13 cellular contexts compared by ENCODE assay signal in genomic region chrX:154321624-154322023, GRCh38. TPM values are rescaled to one million over a fixed set of nuclear protein-coding genes. Genes with fewer than 3 reads are reported as not detected.
DNase-seq lines count a peak whose midpoint lies in the region; ATAC-seq and TF ChIP-seq lines count a peak whose summit lies in the region.
"Had no signal": no experiment of that assay in that cellular context is flagged by ENCODE, and none has a peak within 500 bp of the region (broad histone marks: within the 10 kb centered on the region; RNA-seq: fewer than 3 reads in every experiment).

No MANE protein-coding gene starts in this region.

- H3K9me3 Mint-ChIP-seq in chondrocyte (ENCODE audit: low read depth) = peaks cover 2% of the 10 kb centered on the region
- no peaks in the 10 kb centered on the region for H3K9me3 Mint-ChIP-seq in stimulated activated naive CD8-positive, alpha-beta T cell treated with anti-CD3 and anti-CD28 coated beads, Interleukin-15, amount 100 ng/mL, for 72 hours

- WGBS in mammary epithelial cell (ENCODE audit: low coverage, missing lambda C conversion rate) = 28% methylated on average over 9 of the region's 9 CpGs

- H3K27ac Mint-ChIP-seq in chondrocyte (ENCODE audit: unreplicated experiment) = no peak overlapping the region
- H3K27ac Mint-ChIP-seq in stimulated activated naive CD8-positive, alpha-beta T cell treated with anti-CD3 and anti-CD28 coated beads, Interleukin-15, amount 100 ng/mL, for 72 hours = no peak overlapping the region

- in situ Hi-C loops in T47D (cut with HindIII; ENCODE audit: low pct_unique_long_range_greater_than_20kb, low sequenced_read_pairs) (no loop called here), mammary epithelial cell (cut with MboI; ENCODE audit: low sequenced_read_pairs in 2 of 2) (no loop called here)

- H3K27ac ChIP-seq in mammary epithelial cell (ENCODE audit: insufficient read depth, low read depth, low read length) = no peak overlapping the region
- H3K27ac ChIP-seq: esophagus squamous epithelium, lower lobe of right lung had no signal

- dilution Hi-C loops in mammary epithelial cell (cut with HindIII; ENCODE audit: low sequenced_read_pairs) = no loop called here

- no peaks in the 10 kb centered on the region for H4K20me1 ChIP-seq in mammary epithelial cell (ENCODE audit: insufficient read depth, low read length)

- peaks cover 20% of the 10 kb centered on the region for H3K27me3 Mint-ChIP-seq in chondrocyte (ENCODE audit: low read depth)
- H3K27me3 Mint-ChIP-seq in stimulated activated naive CD8-positive, alpha-beta T cell treated with anti-CD3 and anti-CD28 coated beads, Interleukin-15, amount 100 ng/mL, for 72 hours = no peaks in the 10 kb centered on the region

- TF ChIP-seq CTCF in mammary epithelial cell (conservative IDR thresholded peaks at IDR 0.05 in 1 of 2, IDR thresholded peaks at IDR 0.05 in 1 of 2; ENCODE audit: extremely low read depth in 1 of 2, insufficient read depth in 1 of 2, low read depth in 1 of 2, low read length in 2 of 2) (peak in 1 of 2 donors; percentile 39), chondrocyte (IDR thresholded peaks at IDR 0.05) (no peak)

- peaks cover 3% of the 10 kb centered on the region for H3K9me3 ChIP-seq in mammary epithelial cell (replicated peaks; ENCODE audit: insufficient read depth, low read length)
- H3K9me3 ChIP-seq: esophagus squamous epithelium, lower lobe of right lung had no signal

- no peak overlapping the region for H3K4me2 ChIP-seq in mammary epithelial cell (ENCODE audit: insufficient read depth, low read depth, low read length)

- peaks cover 2% of the 10 kb centered on the region for H3K36me3 Mint-ChIP-seq in chondrocyte (ENCODE audit: low read depth)
- H3K36me3 Mint-ChIP-seq: CD8-positive, alpha-beta memory T cell had no signal

- peaks cover 18% of the 10 kb centered on the region for H3K4me1 Mint-ChIP-seq in chondrocyte (ENCODE audit: low read depth)
- H3K4me1 Mint-ChIP-seq in stimulated activated naive CD8-positive, alpha-beta T cell treated with anti-CD3 and anti-CD28 coated beads, Interleukin-15, amount 100 ng/mL, for 72 hours = peaks cover 49% of the 10 kb centered on the region

- H3K4me3 ChIP-seq in mammary epithelial cell (replicated peaks in 1 of 3; ENCODE audit: insufficient read depth in 1 of 3, low read depth in 2 of 3, low read length in 3 of 3) (no peak overlapping the region), H7 (ENCODE audit: insufficient read depth, low read depth, low read length) (no peak overlapping the region)
- H3K4me3 ChIP-seq: esophagus squamous epithelium, lower lobe of right lung had no signal

- no peak overlapping the region for H3K4me3 Mint-ChIP-seq in chondrocyte (ENCODE audit: unreplicated experiment)
- peak overlapping the region; percentile 64 to 66 for H3K4me3 Mint-ChIP-seq in stimulated activated naive CD8-positive, alpha-beta T cell treated with anti-CD3 and anti-CD28 coated beads, Interleukin-15, amount 100 ng/mL, for 72 hours

- no peak overlapping the region for H3K9ac ChIP-seq in mammary epithelial cell (ENCODE audit: insufficient read depth, low read length)

- no peaks in the 10 kb centered on the region for H3K36me3 ChIP-seq in mammary epithelial cell (ENCODE audit: insufficient read depth, low read length)
- no peaks in the 10 kb centered on the region for H3K36me3 ChIP-seq in H7 (replicated peaks; ENCODE audit: control insufficient read depth, insufficient read depth, low read length)
- H3K36me3 ChIP-seq: esophagus squamous epithelium, lower lobe of right lung had no signal

- no TSS peak for BruUV-seq in mammary epithelial cell (replicated peaks; lab: Mats Ljungman, UMichigan)

- DNase-seq in T47D (ENCODE audit: low read depth in 1 of 2, low spot score in 1 of 2) (peak; percentile 15 to 57), mammary epithelial cell (no peak), NCI-H2171 treated with DMSO at 0.1 percent for 48 hours (lab: John Stamatoyannopoulos, UW) (peak; percentile 72), chondrocyte (ENCODE audit: low spot score) (peak; percentile 38), H7 (no peak)
- DNase-seq in stimulated activated naive CD8-positive, alpha-beta T cell treated with anti-CD3 and anti-CD28 coated beads, Interleukin-15, amount 100 ng/mL, for 72 hours = no peak
- DNase-seq: CD8-positive, alpha-beta memory T cell; esophagus squamous epithelium; lower lobe of right lung had no signal

- intact Hi-C loops in mammary epithelial cell (cut with micrococcal nuclease) = no loop called here

- H3K4me1 ChIP-seq in mammary epithelial cell (ENCODE audit: insufficient read depth, low read length) = no peaks in the 10 kb centered on the region

- no peak overlapping the region for H2AFZ ChIP-seq in mammary epithelial cell (ENCODE audit: low read depth, low read length)

- H3K27me3 ChIP-seq in mammary epithelial cell (ENCODE audit: insufficient read depth, low read length) (no peaks in the 10 kb centered on the region), H7 (ENCODE audit: control insufficient read depth, insufficient read depth, low read length) (no peaks in the 10 kb centered on the region)
- H3K27me3 ChIP-seq: esophagus squamous epithelium had no signal

- no peaks in the 10 kb centered on the region for H3K79me2 ChIP-seq in mammary epithelial cell (ENCODE audit: insufficient read depth, low read length)

- CTCF ChIA-PET in mammary epithelial cell (lab: Charles Lee; ENCODE audit: low non-redundant PET) = no interaction called here

- peak; percentile 65 for ATAC-seq in stimulated activated naive CD8-positive, alpha-beta T cell treated with anti-CD3 and anti-CD28 coated beads, Interleukin-15, amount 100 ng/mL, for 72 hours
- no peak for ATAC-seq in HG02623 (IDR thresholded peaks at IDR 0.05; ENCODE audit: unreplicated experiment)
- no peak for ATAC-seq in HG02884 (IDR thresholded peaks at IDR 0.05; ENCODE audit: unreplicated experiment)
- ATAC-seq: activated CD4-positive, CD25-positive, alpha-beta regulatory T cell treated with anti-CD3 and anti-CD28 coated beads, Interleukin-2, amount 50 U/mL, for 24 hours; lower lobe of right lung had no signal

RNA-seq across cellular contexts. Expression of gene TKTL1, which starts 26.0 kb away (rescaled TPM):
- not detected for total RNA-seq in mammary epithelial cell
- not detected for polyA plus RNA-seq in mammary epithelial cell
- polyA minus RNA-seq in mammary epithelial cell = not detected
- total RNA-seq in chondrocyte = not detected in 3 replicates
- 1.6 TPM in 1 of 2 replicates, not detected in the other for total RNA-seq in H7 (2014; rRNA removed; shearing (Covaris generic))
- total RNA-seq: esophagus squamous epithelium, lower lobe of right lung, pulmonary artery endothelial cell had no signal

RNA-seq across cellular contexts. Expression of gene TEX28, which starts 26.7 kb away (rescaled TPM):
- total RNA-seq in mammary epithelial cell (not detected), chondrocyte (not detected in 3 replicates)
- polyA plus RNA-seq in mammary epithelial cell = not detected
- not detected for polyA minus RNA-seq in mammary epithelial cell
- total RNA-seq in H7 (2014; rRNA removed; shearing (Covaris generic)) = not detected in 2 replicates
- total RNA-seq: CD8-positive, alpha-beta memory T cell; esophagus squamous epithelium; lower lobe of right lung; pulmonary artery endothelial cell had no signal
- polyA plus RNA-seq: CD8-positive, alpha-beta memory T cell had no signal

RNA-seq across cellular contexts. Expression of gene FLNA, which starts 52.8 kb away (rescaled TPM):
- total RNA-seq in mammary epithelial cell (1,000 to 10,000 TPM; 1,826 to 3,975 TPM), chondrocyte (1,923 to 4,327 TPM (median 4,325 TPM) in 3 replicates)
- polyA plus RNA-seq in mammary epithelial cell = 681 TPM
- 2,798 TPM for polyA minus RNA-seq in mammary epithelial cell
- 799 and 827 TPM in 2 replicates for total RNA-seq in H7 (2014; rRNA removed; shearing (Covaris generic))

RNA-seq across cellular contexts. Expression of gene EMD, which starts 57.5 kb away (rescaled TPM):
- total RNA-seq in mammary epithelial cell (10 to 100 TPM; 22.7 to 71.9 TPM), chondrocyte (66.3 to 81.7 TPM (median 81.1 TPM) in 3 replicates)
- polyA plus RNA-seq in mammary epithelial cell = 51.6 TPM
- polyA minus RNA-seq in mammary epithelial cell = 55.3 TPM
- 56.2 and 57.1 TPM in 2 replicates for total RNA-seq in H7 (2014; rRNA removed; shearing (Covaris generic))

Comparison
In these comparisons a context has a peak if more than half of its experiments do, and no peak if none do; other contexts are left out.
1. DNase-seq: peak in T47D (2 of 2), NCI-H2171 treated with DMSO at 0.1 percent for 48 hours (single experiment) and chondrocyte (single experiment); none in mammary epithelial cell (single experiment), stimulated activated naive CD8-positive, alpha-beta T cell treated with anti-CD3 and anti-CD28 coated beads, Interleukin-15, amount 100 ng/mL, for 72 hours (0 of 2) and H7 (single experiment).